In the genomic region with DNA sequence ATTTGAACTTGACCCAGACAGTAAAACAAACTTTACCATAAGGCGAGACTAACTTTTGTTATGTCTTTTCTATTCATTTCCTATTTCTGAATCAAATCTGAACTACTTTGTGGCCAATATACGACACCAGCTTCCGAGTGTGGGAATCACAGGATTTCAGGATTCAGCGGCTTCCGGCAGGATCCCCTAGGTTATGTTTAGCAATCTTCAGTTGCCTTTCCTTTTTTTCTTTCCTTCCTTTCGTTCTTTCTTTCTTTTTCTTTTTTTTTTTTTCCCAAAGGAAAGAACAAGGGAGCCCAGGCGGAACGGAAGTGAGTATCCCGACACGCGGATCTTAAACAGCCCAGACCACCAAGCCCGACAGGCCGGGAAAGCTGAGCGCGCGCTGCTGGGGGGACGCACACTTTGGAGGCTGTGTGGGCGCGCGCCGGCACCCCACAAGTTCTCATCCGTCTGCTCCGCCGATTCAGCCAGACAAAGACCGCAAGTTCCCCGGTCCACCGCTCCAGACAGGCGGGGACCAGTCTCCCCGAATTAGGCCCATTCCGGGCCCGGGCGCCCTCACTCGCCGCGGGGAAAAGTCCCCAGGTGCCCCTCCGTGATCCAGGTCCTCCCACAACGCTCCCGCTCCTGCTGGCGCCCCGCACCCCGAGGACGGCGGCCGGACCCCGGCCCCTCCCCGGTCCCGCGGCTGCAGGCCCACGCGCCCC, we compare ENCODE assay signal across 8 cellular contexts. TPM values are rescaled to one million over a fixed set of nuclear protein-coding genes. Genes with fewer than 3 reads are reported as not detected.
DNase-seq lines count a peak whose midpoint lies in the region; ATAC-seq and TF ChIP-seq lines count a peak whose summit lies in the region.

No MANE protein-coding gene starts in this region.

- H3K36me3 ChIP-seq in Caco-2 (ENCODE audit: control insufficient read depth, insufficient read depth, low read length): no peaks in the 10 kb centered on the region; the same call in 1 of the 2 replicates

- peak overlapping the region; percentile 88 for H3K4me3 Mint-ChIP-seq in Caco-2 (ENCODE audit: unreplicated experiment)
- H3K4me3 Mint-ChIP-seq in stimulated activated naive CD8-positive, alpha-beta T cell treated with anti-CD3 and anti-CD28 coated beads, Interleukin-15, amount 100 ng/mL, for 72 hours: peak overlapping the region; percentile 97 to 99

- no peaks in the 10 kb centered on the region for H3K27me3 Mint-ChIP-seq in Caco-2 (ENCODE audit: insufficient read depth, unreplicated experiment)
- peaks cover 28% of the 10 kb centered on the region for H3K27me3 Mint-ChIP-seq in stimulated activated naive CD8-positive, alpha-beta T cell treated with anti-CD3 and anti-CD28 coated beads, Interleukin-15, amount 100 ng/mL, for 72 hours

- ATAC-seq in HG02763 (IDR thresholded peaks at IDR 0.05; ENCODE audit: unreplicated experiment): peak; percentile 18
- ATAC-seq in stimulated activated naive CD8-positive, alpha-beta T cell treated with anti-CD3 and anti-CD28 coated beads, Interleukin-15, amount 100 ng/mL, for 72 hours: peak; percentile 66
- ATAC-seq in HG02973 (IDR thresholded peaks at IDR 0.05; ENCODE audit: unreplicated experiment): no peak
- no peak for ATAC-seq in GM21576 (IDR thresholded peaks at IDR 0.05; ENCODE audit: unreplicated experiment)

- peaks cover 15% of the 10 kb centered on the region for H3K36me3 Mint-ChIP-seq in Caco-2 (ENCODE audit: insufficient read depth, unreplicated experiment)

- H3K4me1 ChIP-seq in Caco-2: peaks cover 4% of the 10 kb centered on the region; the same call in 1 of the 2 replicates

- H3K9me3 ChIP-seq in Caco-2: no peaks in the 10 kb centered on the region

- CTCF ChIA-PET in Caco-2 (lab: Charles Lee): interaction anchor here (0.6 to 1.3 kb wide), 3 partner anchors 26 to 292 kb away, joined by 3 read pairs; a partner anchor contains a TSS

- peak overlapping the region; percentile 79 for H3K27ac Mint-ChIP-seq in Caco-2 (ENCODE audit: unreplicated experiment)
- peak overlapping the region; percentile 75 to 95 for H3K27ac Mint-ChIP-seq in stimulated activated naive CD8-positive, alpha-beta T cell treated with anti-CD3 and anti-CD28 coated beads, Interleukin-15, amount 100 ng/mL, for 72 hours

- intact Hi-C loops in Caco-2 (cut with micrococcal nuclease; ENCODE audit: unreplicated experiment): loop anchor here (5.0 kb wide), 1 partner anchor 42 kb away; no protein-coding TSS in a partner anchor

- POLR2A ChIA-PET in Caco-2 (lab: Charles Lee): no interaction called here

- BruUV-seq in Caco-2 (replicated peaks; lab: Mats Ljungman, UMichigan): no TSS peak

- H3K4me1 Mint-ChIP-seq in Caco-2 (ENCODE audit: low read depth, unreplicated experiment): peaks cover 9% of the 10 kb centered on the region
- H3K4me1 Mint-ChIP-seq in stimulated activated naive CD8-positive, alpha-beta T cell treated with anti-CD3 and anti-CD28 coated beads, Interleukin-15, amount 100 ng/mL, for 72 hours: peaks cover 19% of the 10 kb centered on the region

- H3K27me3 ChIP-seq in Caco-2 (replicated peaks; ENCODE audit: control insufficient read depth, insufficient read depth, low read length): no peaks in the 10 kb centered on the region

- H3K9me3 Mint-ChIP-seq in Caco-2 (ENCODE audit: unreplicated experiment): no peaks in the 10 kb centered on the region
- H3K9me3 Mint-ChIP-seq in stimulated activated naive CD8-positive, alpha-beta T cell treated with anti-CD3 and anti-CD28 coated beads, Interleukin-15, amount 100 ng/mL, for 72 hours: no peaks in the 10 kb centered on the region

- H3K4me3 ChIP-seq in Caco-2 (ENCODE audit: low read depth, low read length): peak overlapping the region; percentile 63
- peak overlapping the region; percentile 79 for H3K4me3 ChIP-seq in WI38 (ENCODE audit: low read depth, low read length)
- peak overlapping the region; percentile 83 for H3K4me3 ChIP-seq in coronary artery

- DNase-seq in Caco-2 (peak in 1 of 2 experiments; percentile 44), coronary artery (ENCODE audit: low spot score) (no peak), lung microvascular endothelial cell (ENCODE audit: low read depth in 2 of 2) (peak; percentile 51 to 65)
- DNase-seq in stimulated activated naive CD8-positive, alpha-beta T cell treated with anti-CD3 and anti-CD28 coated beads, Interleukin-15, amount 100 ng/mL, for 72 hours: peak; percentile 44 to 54

- no peak for TF ChIP-seq CTCF in Caco-2 (IDR thresholded peaks at IDR 0.05; ENCODE audit: insufficient read depth in 1 of 2, low read depth in 1 of 2, low read length in 1 of 2, severe bottlenecking in 1 of 2, unreplicated experiment in 1 of 2)
- no peak for TF ChIP-seq CTCF in WI38 (IDR thresholded peaks at IDR 0.05; ENCODE audit: low read depth, low read length)
- TF ChIP-seq CTCF in coronary artery (IDR thresholded peaks at IDR 0.05): no peak

- peak overlapping the region; percentile 59 to 86 for H3K27ac ChIP-seq in coronary artery

RNA-seq across cellular contexts. Expression of a gene that starts 0.5 kb away (rescaled TPM):
- total RNA-seq in Caco-2 (2022): 48.1 and 55.4 TPM in 2 replicates
- total RNA-seq in lung microvascular endothelial cell: 31.2 and 48.8 TPM in 2 replicates

RNA-seq across cellular contexts. Expression of a gene that starts 1.3 kb away (rescaled TPM):
- total RNA-seq in Caco-2 (2022) (3.7 and 3.9 TPM in 2 replicates), lung microvascular endothelial cell (0.87 and 4.0 TPM in 2 replicates)

Comparison
In these comparisons a context has a peak if more than half of its experiments do, and no peak if none do; other contexts are left out.
1. ATAC-seq: peak in HG02763 (single experiment) and stimulated activated naive CD8-positive, alpha-beta T cell treated with anti-CD3 and anti-CD28 coated beads, Interleukin-15, amount 100 ng/mL, for 72 hours (single experiment); none in HG02973 (single experiment) and GM21576 (single experiment).
2. Peak in every context shown above with its lines, with median percentiles within 50 percentile points of each other: H3K4me3 ChIP-seq.